17 cellular contexts compared by ENCODE assay signal in genomic region chr2:237647176-237648015, GRCh38. TPM values are rescaled to one million over a fixed set of nuclear protein-coding genes. Genes with fewer than 3 reads are reported as not detected.
DNase-seq lines count a peak whose midpoint lies in the region; ATAC-seq and TF ChIP-seq lines count a peak whose summit lies in the region.
"Had no signal": no experiment of that assay in that cellular context is flagged by ENCODE, and none has a peak within 500 bp of the region (broad histone marks: within the 10 kb centered on the region; RNA-seq: fewer than 3 reads in every experiment).

No MANE protein-coding gene starts in this region.

- TF ChIP-seq CTCF in Panc1 (IDR thresholded peaks at IDR 0.05) (no peak), right lobe of liver (IDR thresholded peaks at IDR 0.05) (no peak), spleen (IDR thresholded peaks at IDR 0.05 in 8 of 11, conservative IDR thresholded peaks at IDR 0.05 in 3 of 11) (no peak), sigmoid colon (IDR thresholded peaks at IDR 0.05) (no peak)

- in situ Hi-C loops in Panc1 (cut with HindIII; ENCODE audit: low pct_unique_long_range_greater_than_20kb, low sequenced_read_pairs) = no loop called here

- DNase-seq in Panc1 (ENCODE audit: low read depth, low spot score) (no peak), Right ventricle myocardium superior (no peak), right lobe of liver (peak in 1 of 3 donors; percentile 88), SW480 (ENCODE audit: low spot score) (no peak), spleen (no peak), sigmoid colon (no peak)
- DNase-seq in stimulated activated CD8-positive, alpha-beta memory T cell treated with anti-CD3 and anti-CD28 coated beads, Interleukin-4, amount 100 ng/mL, for 48 hours = peak; percentile 14
- DNase-seq: CD4-positive, CD25-positive, alpha-beta regulatory T cell; GF-D8; NCI-H1092 treated with DMSO at 0.1 percent for 48 hours; NCI-H1694 treated with DMSO at 0.1 percent for 48 hours; NCI-H345; NCI-H69; NK-92 treated with Interleukin-12 subunit alpha and Interleukin-12 subunit beta, amount 100 ng/mL, for 24 hours; OCI-M1 had no signal

- BruUV-seq in Panc1 (replicated peaks; lab: Mats Ljungman, UMichigan) = no TSS peak

- TF ChIP-seq EP300 in sigmoid colon (IDR thresholded peaks at IDR 0.05) = no peak

- CTCF ChIA-PET in Panc1 (lab: Charles Lee) = no interaction called here

- H3K4me1 ChIP-seq in Panc1 (ENCODE audit: control insufficient read depth, insufficient read depth, low read length) (no peaks in the 10 kb centered on the region), right lobe of liver (peaks cover 0 to 21% (median 0%) of the 10 kb centered on the region in 4 donors), spleen (peaks cover 0 to 18% (median 0%) of the 10 kb centered on the region in 6 donors), sigmoid colon (no peaks in the 10 kb centered on the region)

- H3K27ac ChIP-seq in Panc1 (ENCODE audit: low read length) = no peak overlapping the region
- H3K27ac ChIP-seq in right lobe of liver = peak overlapping the region in 1 of 3 donors; percentile 66
- no peak overlapping the region for H3K27ac ChIP-seq in spleen
- H3K27ac ChIP-seq in sigmoid colon = no peak overlapping the region
- H3K27ac ChIP-seq: KMS-11, RWPE1 had no signal

- POLR2A ChIA-PET in Panc1 (lab: Charles Lee) = no interaction called here

- TF ChIP-seq POLR2A in right lobe of liver (IDR thresholded peaks at IDR 0.05) (no peak), spleen (IDR thresholded peaks at IDR 0.05) (no peak), sigmoid colon (IDR thresholded peaks at IDR 0.05) (no peak)

- H3K36me3 ChIP-seq in Panc1 (ENCODE audit: control insufficient read depth, insufficient read depth, low read length) (no peaks in the 10 kb centered on the region), right lobe of liver (no peaks in the 10 kb centered on the region), spleen (peaks cover 0 to 7% (median 0%) of the 10 kb centered on the region in 6 donors), sigmoid colon (peaks cover 0 to 12% (median 0%) of the 10 kb centered on the region in 4 donors)

- H3K9me3 ChIP-seq in Panc1 (ENCODE audit: control insufficient read depth, insufficient read depth, low read depth, low read length) = no peaks in the 10 kb centered on the region
- H3K9me3 ChIP-seq in right lobe of liver = no peaks in the 10 kb centered on the region
- H3K9me3 ChIP-seq in spleen = peaks cover 0 to 11% (median 0%) of the 10 kb centered on the region in 8 donors
- no peaks in the 10 kb centered on the region for H3K9me3 ChIP-seq in sigmoid colon

- H3K27me3 ChIP-seq in Panc1 (ENCODE audit: control insufficient read depth, insufficient read depth, low read length) (no peaks in the 10 kb centered on the region), right lobe of liver (no peaks in the 10 kb centered on the region), spleen (replicated peaks in 1 of 7) (peaks cover 0 to 12% (median 0%) of the 10 kb centered on the region in 7 donors), sigmoid colon (no peaks in the 10 kb centered on the region)

- intact Hi-C loops in Panc1 (cut with micrococcal nuclease; ENCODE audit: unreplicated experiment) = no loop called here
- intact Hi-C loops in Right ventricle myocardium superior (cut with DNase I) = no loop called here
- intact Hi-C loops in right lobe of liver (cut with DNase I) = no loop called here
- intact Hi-C loops in spleen (cut with DNase I; ENCODE audit: low total_unique reads) = no loop called here
- intact Hi-C loops in sigmoid colon (cut with DNase I) = no loop called here

- WGBS in right lobe of liver (ENCODE audit: insufficient coverage, low coverage, low lambda C conversion rate, missing lambda C conversion rate) = 80% methylated on average over 5 of the region's 20 CpGs
- 87 to 96% (median 92%) methylated on average over 12 to 20 of the region's 20 CpGs for WGBS in spleen, 5 donors
- 88 to 90% methylated on average over 20 of the region's 20 CpGs for WGBS in sigmoid colon, 2 donors

- ATAC-seq in Panc1 (0 out of 2 replicates have a peak, but pooled peaks have one; percentile 15), Right ventricle myocardium superior (ENCODE audit: poor library complexity) (peak; percentile 68), right lobe of liver (peak in 3 of 4 donors; percentile 62 to 79 (median 65))

- no peak overlapping the region for H3K4me3 ChIP-seq in Panc1 (ENCODE audit: low read depth in 2 of 2, low read length in 2 of 2)
- no peak overlapping the region for H3K4me3 ChIP-seq in right lobe of liver
- H3K4me3 ChIP-seq in spleen = no peak overlapping the region
- H3K4me3 ChIP-seq in sigmoid colon = no peak overlapping the region

RNA-seq across cellular contexts. Expression of gene LRRFIP1, which starts 20.0 kb away (rescaled TPM):
- total RNA-seq in Panc1 (2021; ENCODE audit: unreplicated experiment) (121 TPM), Right ventricle myocardium superior (88.5 TPM), right lobe of liver (10 to 100 TPM; 29.4 to 56.3 (median 49.7) TPM), spleen (100 to 1,000 TPM; 110 to 164 (median 144) TPM), sigmoid colon (100 to 1,000 TPM; 112 to 185 (median 136) TPM)
- polyA plus RNA-seq in Panc1 (2012; ENCODE audit: insufficient read length) = 61.9 TPM
- polyA plus RNA-seq in spleen (10 to 100 TPM; 40.4 to 46.3 (median 44.4) TPM), sigmoid colon (10 to 100 TPM; 42.0 to 73.8 (median 63.3) TPM)

RNA-seq across cellular contexts. Expression of gene RAB17, which starts 56.9 kb away (rescaled TPM):
- 23.6 TPM for total RNA-seq in Panc1 (2021; ENCODE audit: unreplicated experiment)
- 8.5 TPM for polyA plus RNA-seq in Panc1 (2012; ENCODE audit: insufficient read length)
- 4.1 TPM for total RNA-seq in Right ventricle myocardium superior
- total RNA-seq in right lobe of liver = 100 to 1,000 TPM in 2 of 6 experiments, 10 to 100 TPM in 4; 57.5 to 129 (median 77.9) TPM
- 1 to 10 TPM in 3 of 7 donors, under 1 TPM in 1, not detected in 3; 0.46 to 2.2 (median 1.3) TPM for total RNA-seq in spleen
- under 1 TPM; 0.24 to 0.67 (median 0.57) TPM for polyA plus RNA-seq in spleen
- total RNA-seq in sigmoid colon = 1 to 10 TPM in 1 of 4 donors, under 1 TPM in 3; 0.33 to 2.8 (median 0.45) TPM
- 10 to 100 TPM; 34.4 to 48.8 (median 38.4) TPM for polyA plus RNA-seq in sigmoid colon
- total RNA-seq: CD4-positive, CD25-positive, alpha-beta regulatory T cell had no signal
- polyA plus RNA-seq: CD4-positive, CD25-positive, alpha-beta regulatory T cell had no signal

Comparison
In these comparisons a context has a peak if more than half of its experiments do, and no peak if none do; other contexts are left out.
1. ATAC-seq: peak in every context shown above with its lines; median percentile 68 in Right ventricle myocardium superior; 65 in right lobe of liver; 15 in Panc1.